9 cellular contexts compared by ENCODE assay signal in the genomic region with DNA sequence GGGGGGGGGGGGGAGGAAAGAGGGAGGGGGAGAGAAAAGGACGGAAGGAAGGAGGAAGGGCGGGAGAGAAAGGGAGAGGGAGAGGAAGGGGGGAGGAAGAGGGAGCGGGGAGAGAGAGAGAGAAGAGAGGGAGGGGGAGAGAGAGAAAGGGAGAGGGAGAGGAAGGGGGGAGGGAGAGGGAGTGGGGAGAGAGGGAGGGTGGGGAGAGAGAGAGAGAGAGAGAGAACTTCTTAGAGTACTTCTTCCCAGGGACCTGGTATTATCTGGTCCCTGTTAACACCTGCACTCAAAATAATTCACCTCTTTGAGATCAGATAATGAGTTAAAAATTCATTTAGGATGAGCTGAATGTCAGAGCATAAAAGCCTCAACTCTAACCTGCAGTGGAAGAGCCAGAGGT. TPM values are rescaled to one million over a fixed set of nuclear protein-coding genes. Genes with fewer than 3 reads are reported as not detected.
A peak's percentile ranks its signal among the peaks of the same experiment; 100 is the strongest.
DNase-seq lines count a peak whose midpoint lies in the region; ATAC-seq and TF ChIP-seq lines count a peak whose summit lies in the region.
"Had no signal": no experiment of that assay in that cellular context is flagged by ENCODE, and none has a peak within 500 bp of the region (broad histone marks: within the 10 kb centered on the region; RNA-seq: fewer than 3 reads in every experiment).

No MANE protein-coding gene starts in this region.

- no peaks in the 10 kb centered on the region for H3K9me3 Mint-ChIP-seq in GM23338
- H3K9me3 Mint-ChIP-seq in activated B cell treated with CpG ODN at 0.5 μM for 24 hours = no peaks in the 10 kb centered on the region
- H3K9me3 Mint-ChIP-seq in glutamatergic neuron (ENCODE audit: unreplicated experiment) = no peaks in the 10 kb centered on the region

- TF ChIP-seq CTCF in GM23338 (conservative IDR thresholded peaks at IDR 0.05; ENCODE audit: low read depth in 2 of 2) (no peak), activated B cell treated with CpG ODN at 0.5 μM for 24 hours (IDR thresholded peaks at IDR 0.05) (no peak), glutamatergic neuron (IDR thresholded peaks at IDR 0.05; ENCODE audit: partially characterized antibody, unreplicated experiment) (no peak)

- H3K9me2 ChIP-seq in GM23338 (ENCODE audit: insufficient read depth) = no peaks in the 10 kb centered on the region

- H3K79me2 ChIP-seq in GM23338 (replicated peaks; ENCODE audit: insufficient read depth) = peaks cover 31% of the 10 kb centered on the region

- H3K4me1 ChIP-seq in GM23338 (ENCODE audit: insufficient read depth) (no peaks in the 10 kb centered on the region), skeletal muscle satellite cell (ENCODE audit: control insufficient read depth, insufficient read depth, low read length) (peaks cover 9% of the 10 kb centered on the region)

- H3K4me3 ChIP-seq in GM23338 (peak overlapping the region; percentile 100), skeletal muscle satellite cell (ENCODE audit: low read length) (peak overlapping the region; percentile 94)

- intact Hi-C loops in activated B cell treated with CpG ODN at 0.5 μM for 24 hours (cut with micrococcal nuclease) = loop anchor here (2.0 to 10.0 kb wide), 5 partner anchors 293 to 1358 kb away; a partner anchor contains a TSS

- peaks cover 5% of the 10 kb centered on the region for H3K4me1 Mint-ChIP-seq in GM23338
- H3K4me1 Mint-ChIP-seq in activated B cell treated with CpG ODN at 0.5 μM for 24 hours = peaks cover 32% of the 10 kb centered on the region
- H3K4me1 Mint-ChIP-seq in glutamatergic neuron (ENCODE audit: low read depth, unreplicated experiment) = peaks cover 4% of the 10 kb centered on the region

- H3F3A ChIP-seq in GM23338 (replicated peaks; ENCODE audit: low read depth) = no peaks in the 10 kb centered on the region

- H3K9me3 ChIP-seq in skeletal muscle satellite cell (replicated peaks; ENCODE audit: low read length) = no peaks in the 10 kb centered on the region

- no peaks in the 10 kb centered on the region for H3K27me3 ChIP-seq in GM23338 (ENCODE audit: insufficient read depth)
- H3K27me3 ChIP-seq in skeletal muscle satellite cell (ENCODE audit: control insufficient read depth, insufficient read depth, low read length) = no peaks in the 10 kb centered on the region

- peak overlapping the region; percentile 99 for H3K9ac ChIP-seq in skeletal muscle satellite cell (ENCODE audit: low read depth, low read length)

- ATAC-seq in GM23338 = no peak
- no peak for ATAC-seq in activated B cell treated with CpG ODN at 0.5 μM for 24 hours (ENCODE audit: low read depth)
- no peak for ATAC-seq in HG02840 (IDR thresholded peaks at IDR 0.05; ENCODE audit: low FRiP score, unreplicated experiment)
- no peak for ATAC-seq in HG03521 (IDR thresholded peaks at IDR 0.05; ENCODE audit: unreplicated experiment)

- H3K4me3 Mint-ChIP-seq in GM23338 (peak overlapping the region; percentile 96), activated B cell treated with CpG ODN at 0.5 μM for 24 hours (peak overlapping the region; percentile 91), glutamatergic neuron (ENCODE audit: unreplicated experiment) (peak overlapping the region; percentile 96)

- H2AFZ ChIP-seq in GM23338 = no peak overlapping the region

- H3K27me3 Mint-ChIP-seq in GM23338 (ENCODE audit: insufficient read depth, low read depth, poor library complexity) = peaks cover 12% of the 10 kb centered on the region
- H3K27me3 Mint-ChIP-seq in activated B cell treated with CpG ODN at 0.5 μM for 24 hours = no peaks in the 10 kb centered on the region
- H3K27me3 Mint-ChIP-seq in glutamatergic neuron (ENCODE audit: unreplicated experiment) = peaks cover 2% of the 10 kb centered on the region

- CTCF ChIA-PET in activated B cell treated with CpG ODN at 0.5 μM for 24 hours (lab: Charles Lee) = interaction anchor here (0.6 kb wide), 1 partner anchor 87 kb away, joined by 3 read pairs; no protein-coding TSS in a partner anchor

- H3K27ac Mint-ChIP-seq in GM23338 = peak overlapping the region; percentile 94; the same call in 1 of the 2 replicates
- H3K27ac Mint-ChIP-seq in activated B cell treated with CpG ODN at 0.5 μM for 24 hours = no peak overlapping the region
- no peak overlapping the region for H3K27ac Mint-ChIP-seq in glutamatergic neuron (ENCODE audit: unreplicated experiment)

- DNase-seq in GM23338 (ENCODE audit: low spot score) (no peak), activated B cell treated with CpG ODN at 0.5 μM for 24 hours (no peak), glutamatergic neuron (no peak), NCI-H69 (lab: John Stamatoyannopoulos, UW) (no peak)
- DNase-seq in stimulated activated CD4-positive, alpha-beta T cell treated with anti-CD3 and anti-CD28 coated beads, Interleukin-4, amount 100 ng/mL, for 1 hour = no peak
- DNase-seq: nucleus accumbens had no signal

- no peak overlapping the region for H3K27ac ChIP-seq in GM23338 (ENCODE audit: low read depth)

- H3K36me3 ChIP-seq in GM23338 (ENCODE audit: insufficient read depth) = peaks cover 14% of the 10 kb centered on the region
- H3K36me3 ChIP-seq in skeletal muscle satellite cell (ENCODE audit: insufficient read depth, low read length) = peaks cover 44% of the 10 kb centered on the region

- H3K4me2 ChIP-seq in GM23338 (peak overlapping the region; percentile 99), skeletal muscle satellite cell (ENCODE audit: low read length) (peak overlapping the region; percentile 90)

- H4K20me1 ChIP-seq in GM23338 (replicated peaks; ENCODE audit: insufficient read depth) = peaks cover 20% of the 10 kb centered on the region

- POLR2A ChIA-PET in activated B cell treated with CpG ODN at 0.5 μM for 24 hours (lab: Charles Lee) = no interaction called here

- peaks cover 36% of the 10 kb centered on the region for H3K36me3 Mint-ChIP-seq in GM23338 (ENCODE audit: low read depth)
- peaks cover 38% of the 10 kb centered on the region for H3K36me3 Mint-ChIP-seq in activated B cell treated with CpG ODN at 0.5 μM for 24 hours (ENCODE audit: low read depth)
- H3K36me3 Mint-ChIP-seq in glutamatergic neuron (ENCODE audit: unreplicated experiment) = no peaks in the 10 kb centered on the region

TF ChIP-seq in GM23338, 12 proteins besides CTCF, POLR2A, EP300 and RAD21 (continues in another document):
- TF ChIP-seq ZNF331 (CRISPR knock-in tag; IDR thresholded peaks at IDR 0.05; ENCODE audit: low read depth) (no peak), EZH2 (IDR thresholded peaks at IDR 0.05; ENCODE audit: low read depth, unreplicated experiment) (no peak)
- TF ChIP-seq, protein P1, sequence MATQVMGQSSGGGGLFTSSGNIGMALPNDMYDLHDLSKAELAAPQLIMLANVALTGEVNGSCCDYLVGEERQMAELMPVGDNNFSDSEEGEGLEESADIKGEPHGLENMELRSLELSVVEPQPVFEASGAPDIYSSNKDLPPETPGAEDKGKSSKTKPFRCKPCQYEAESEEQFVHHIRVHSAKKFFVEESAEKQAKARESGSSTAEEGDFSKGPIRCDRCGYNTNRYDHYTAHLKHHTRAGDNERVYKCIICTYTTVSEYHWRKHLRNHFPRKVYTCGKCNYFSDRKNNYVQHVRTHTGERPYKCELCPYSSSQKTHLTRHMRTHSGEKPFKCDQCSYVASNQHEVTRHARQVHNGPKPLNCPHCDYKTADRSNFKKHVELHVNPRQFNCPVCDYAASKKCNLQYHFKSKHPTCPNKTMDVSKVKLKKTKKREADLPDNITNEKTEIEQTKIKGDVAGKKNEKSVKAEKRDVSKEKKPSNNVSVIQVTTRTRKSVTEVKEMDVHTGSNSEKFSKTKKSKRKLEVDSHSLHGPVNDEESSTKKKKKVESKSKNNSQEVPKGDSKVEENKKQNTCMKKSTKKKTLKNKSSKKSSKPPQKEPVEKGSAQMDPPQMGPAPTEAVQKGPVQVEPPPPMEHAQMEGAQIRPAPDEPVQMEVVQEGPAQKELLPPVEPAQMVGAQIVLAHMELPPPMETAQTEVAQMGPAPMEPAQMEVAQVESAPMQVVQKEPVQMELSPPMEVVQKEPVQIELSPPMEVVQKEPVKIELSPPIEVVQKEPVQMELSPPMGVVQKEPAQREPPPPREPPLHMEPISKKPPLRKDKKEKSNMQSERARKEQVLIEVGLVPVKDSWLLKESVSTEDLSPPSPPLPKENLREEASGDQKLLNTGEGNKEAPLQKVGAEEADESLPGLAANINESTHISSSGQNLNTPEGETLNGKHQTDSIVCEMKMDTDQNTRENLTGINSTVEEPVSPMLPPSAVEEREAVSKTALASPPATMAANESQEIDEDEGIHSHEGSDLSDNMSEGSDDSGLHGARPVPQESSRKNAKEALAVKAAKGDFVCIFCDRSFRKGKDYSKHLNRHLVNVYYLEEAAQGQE (IDR thresholded peaks at IDR 0.05; ENCODE audit: unreplicated experiment) = no peak

RNA-seq across cellular contexts. Expression of a gene that starts 1.1 kb away (rescaled TPM):
- 108 and 132 TPM in 2 replicates for total RNA-seq in GM23338 (2014; rRNA removed; shearing (Covaris generic))
- polyA plus RNA-seq in GM23338 (2016; fragmentation: Nextera tagmentation; extraction: Ambion mirVana) = 106 and 109 TPM in 2 replicates
- total RNA-seq in activated B cell treated with CpG ODN at 0.5 μM for 24 hours = 86.1 and 86.9 TPM in 2 replicates
- 109 TPM for total RNA-seq in glutamatergic neuron (ENCODE audit: unreplicated experiment)
- 229 and 249 TPM in 2 replicates for total RNA-seq in skeletal muscle satellite cell (2012; rRNA removed)

RNA-seq across cellular contexts. Expression of a gene that starts 27.1 kb away (rescaled TPM):
- not detected in 2 replicates for total RNA-seq in GM23338 (2014; rRNA removed; shearing (Covaris generic))
- 0.52 and 0.78 TPM in 2 replicates for polyA plus RNA-seq in GM23338 (2016; fragmentation: Nextera tagmentation; extraction: Ambion mirVana)
- total RNA-seq in activated B cell treated with CpG ODN at 0.5 μM for 24 hours = 1.4 and 2.8 TPM in 2 replicates
- total RNA-seq in glutamatergic neuron (ENCODE audit: unreplicated experiment) = 0.64 TPM
- total RNA-seq in skeletal muscle satellite cell (2012; rRNA removed) = 0.22 and 0.25 TPM in 2 replicates
